Comparison of ENCODE assay signal across 15 cellular contexts in the genomic region with DNA sequence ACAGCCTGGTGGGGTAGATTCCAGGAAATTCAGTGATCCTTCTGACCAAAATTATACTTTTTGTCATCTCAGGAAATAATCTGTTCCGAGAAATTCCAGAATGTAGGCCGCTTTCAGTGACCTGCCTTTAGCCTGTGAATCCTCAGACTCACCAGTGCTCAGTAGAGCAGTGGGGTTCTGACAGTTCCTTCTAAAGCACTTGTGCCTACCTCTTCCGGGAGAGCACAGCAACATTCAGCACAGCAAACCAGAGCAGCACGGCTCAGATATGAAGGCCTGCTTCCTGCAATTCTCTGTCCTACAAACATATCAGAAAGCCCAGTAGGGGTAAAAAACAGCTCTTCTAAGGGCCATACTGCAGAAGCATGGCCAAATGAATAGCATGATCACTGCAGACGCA. TPM values are rescaled to one million over a fixed set of nuclear protein-coding genes. Genes with fewer than 3 reads are reported as not detected.
DNase-seq lines count a peak whose midpoint lies in the region; ATAC-seq and TF ChIP-seq lines count a peak whose summit lies in the region.
"Had no signal": no experiment of that assay in that cellular context is flagged by ENCODE, and none has a peak within 500 bp of the region (broad histone marks: within the 10 kb centered on the region; RNA-seq: fewer than 3 reads in every experiment).

No MANE protein-coding gene starts in this region.

- ATAC-seq in activated CD8-positive, alpha-beta memory T cell treated with anti-CD3 and anti-CD28 coated beads, Interleukin-2, amount 10 ng/mL, durations not matched to agents 7 days and 5 days = peak; percentile 36
- no peak for ATAC-seq in GM18505 (IDR thresholded peaks at IDR 0.05; ENCODE audit: unreplicated experiment)

- H3K9ac ChIP-seq in fibroblast of lung (ENCODE audit: insufficient read depth, low read length) = no peak overlapping the region
- H3K9ac ChIP-seq: BLaER1 had no signal

- H3K36me3 Mint-ChIP-seq in activated CD8-positive, alpha-beta memory T cell treated with anti-CD3 and anti-CD28 coated beads, Interleukin-2, amount 10 ng/mL, durations not matched to agents 7 days and 5 days = peaks cover 4% of the 10 kb centered on the region

- peaks cover 3% of the 10 kb centered on the region for H3K79me2 ChIP-seq in fibroblast of lung (ENCODE audit: control insufficient read depth, insufficient read depth, low read length)

- peaks cover 12% of the 10 kb centered on the region for H3K4me1 ChIP-seq in fibroblast of lung (ENCODE audit: control insufficient read depth, extremely low read depth, insufficient read depth, low read length)

- H3K27me3 ChIP-seq in fibroblast of lung (ENCODE audit: control insufficient read depth, insufficient read depth, low read length) (no peaks in the 10 kb centered on the region), dorsolateral prefrontal cortex (no peaks in the 10 kb centered on the region)
- H3K27me3 ChIP-seq: BLaER1 had no signal

- no peak for DNase-seq in activated CD8-positive, alpha-beta memory T cell treated with anti-CD3 and anti-CD28 coated beads, Interleukin-2, amount 10 ng/mL, durations not matched to agents 7 days and 5 days
- no peak for DNase-seq in activated CD8-positive, alpha-beta memory T cell treated with anti-CD3 and anti-CD28 coated beads, Interleukin-2, amount 50 U/mL, for 4 hours
- DNase-seq in CMK (ENCODE audit: low read depth) = peak; percentile 33
- peak; percentile 17 for DNase-seq in UCSD-AML1 (lab: John Stamatoyannopoulos, UW; ENCODE audit: unreplicated experiment)
- DNase-seq in fibroblast of lung (ENCODE audit: low read depth in 2 of 2) = no peak
- DNase-seq in dorsolateral prefrontal cortex = no peak
- DNase-seq in NCI-H1048 (lab: John Stamatoyannopoulos, UW) = no peak
- DNase-seq: DMS 273 treated with DMSO at 0.1 percent for 48 hours, NCI-H1417, NCI-H1930, NCI-H69, OCI-M1, SHP77 treated with DMSO at 0.1 percent for 48 hours had no signal

- no peaks in the 10 kb centered on the region for H3K9me3 Mint-ChIP-seq in activated CD8-positive, alpha-beta memory T cell treated with anti-CD3 and anti-CD28 coated beads, Interleukin-2, amount 10 ng/mL, durations not matched to agents 7 days and 5 days (ENCODE audit: low read depth)

- no peak overlapping the region for H3K27ac Mint-ChIP-seq in activated CD8-positive, alpha-beta memory T cell treated with anti-CD3 and anti-CD28 coated beads, Interleukin-2, amount 10 ng/mL, durations not matched to agents 7 days and 5 days

- TF ChIP-seq CTCF in fibroblast of lung (conservative IDR thresholded peaks at IDR 0.05 in 1 of 2, IDR thresholded peaks at IDR 0.05 in 1 of 2; ENCODE audit: low read depth in 1 of 2, low read length in 2 of 2) (no peak), dorsolateral prefrontal cortex (IDR thresholded peaks at IDR 0.05 in 54 of 56, conservative IDR thresholded peaks at IDR 0.05 in 2 of 56; ENCODE audit: low read depth in 1 of 56, partially characterized antibody in 56 of 56) (no peak)

- H3K4me2 ChIP-seq in fibroblast of lung (ENCODE audit: extremely low read depth, insufficient read depth, low read length) = peak overlapping the region; percentile 15
- H3K4me2 ChIP-seq: BLaER1 had no signal

- H3K4me1 Mint-ChIP-seq in activated CD8-positive, alpha-beta memory T cell treated with anti-CD3 and anti-CD28 coated beads, Interleukin-2, amount 10 ng/mL, durations not matched to agents 7 days and 5 days = peaks cover 5% of the 10 kb centered on the region

- intact Hi-C loops in dorsolateral prefrontal cortex (cut with DNase I) = no loop called here

- H3K4me3 ChIP-seq in fibroblast of lung (replicated peaks in 1 of 4; ENCODE audit: control extremely low read depth in 1 of 4, insufficient read depth in 1 of 4, low read depth in 3 of 4, low read length in 4 of 4) (no peak overlapping the region), dorsolateral prefrontal cortex (no peak overlapping the region)
- H3K4me3 ChIP-seq: BLaER1 had no signal

- no peak overlapping the region for H3K27ac ChIP-seq in fibroblast of lung (ENCODE audit: insufficient read depth, low read length)
- H3K27ac ChIP-seq in dorsolateral prefrontal cortex = no peak overlapping the region
- H3K27ac ChIP-seq: BLaER1 had no signal

- peak overlapping the region; percentile 21 for H2AFZ ChIP-seq in fibroblast of lung (ENCODE audit: low read length)

- no peaks in the 10 kb centered on the region for H4K20me1 ChIP-seq in fibroblast of lung (ENCODE audit: control insufficient read depth, extremely low read depth, insufficient read depth, low read length)
- H4K20me1 ChIP-seq: BLaER1 had no signal

- TF ChIP-seq POLR2A in GM18505 (IDR thresholded peaks at IDR 0.05; ENCODE audit: borderline replicate concordance, extremely low read depth, insufficient read depth, insufficient read length) = no peak

- H3K4me3 Mint-ChIP-seq in activated CD8-positive, alpha-beta memory T cell treated with anti-CD3 and anti-CD28 coated beads, Interleukin-2, amount 10 ng/mL, durations not matched to agents 7 days and 5 days = no peak overlapping the region

- CTCF ChIA-PET in activated CD8-positive, alpha-beta memory T cell treated with anti-CD3 and anti-CD28 coated beads, Interleukin-2, amount 10 ng/mL, durations not matched to agents 7 days and 5 days (lab: Charles Lee) = no interaction called here

- H3K9me3 ChIP-seq in fibroblast of lung (ENCODE audit: control insufficient read depth, insufficient read depth, low read depth, low read length) = no peaks in the 10 kb centered on the region
- H3K9me3 ChIP-seq: BLaER1 had no signal

- no peaks in the 10 kb centered on the region for H3K36me3 ChIP-seq in fibroblast of lung (ENCODE audit: control insufficient read depth, insufficient read depth, low read length)
- H3K36me3 ChIP-seq: BLaER1 had no signal

- no peaks in the 10 kb centered on the region for H3K27me3 Mint-ChIP-seq in activated CD8-positive, alpha-beta memory T cell treated with anti-CD3 and anti-CD28 coated beads, Interleukin-2, amount 10 ng/mL, durations not matched to agents 7 days and 5 days

RNA-seq across cellular contexts. Expression of a gene that starts 15.0 kb away (rescaled TPM):
- total RNA-seq in activated CD8-positive, alpha-beta memory T cell treated with anti-CD3 and anti-CD28 coated beads, Interleukin-2, amount 10 ng/mL, durations not matched to agents 7 days and 5 days = 10 to 100 TPM; 18.4 to 18.8 TPM
- total RNA-seq in fibroblast of lung (7.4 and 8.9 TPM in 2 replicates), dorsolateral prefrontal cortex (10 to 100 TPM in 29 of 120 experiments, 1 to 10 TPM in 91; 2.8 to 23.5 (median 7.3) TPM)
- polyA plus RNA-seq in fibroblast of lung = 9.0 and 9.2 TPM in 2 replicates
- polyA plus RNA-seq in fibroblast of lung (2012) = 4.8 and 6.5 TPM in 2 replicates
- 9.6 and 19.2 TPM in 2 replicates for polyA minus RNA-seq in fibroblast of lung (ENCODE audit: low replicate concordance)

Comparison
In these comparisons a context has a peak if more than half of its experiments do, and no peak if none do; other contexts are left out.
1. DNase-seq: peak in CMK (single experiment) and UCSD-AML1 (single experiment); none in activated CD8-positive, alpha-beta memory T cell treated with anti-CD3 and anti-CD28 coated beads, Interleukin-2, amount 10 ng/mL, durations not matched to agents 7 days and 5 days (single experiment), activated CD8-positive, alpha-beta memory T cell treated with anti-CD3 and anti-CD28 coated beads, Interleukin-2, amount 50 U/mL, for 4 hours (single experiment), fibroblast of lung (0 of 2), dorsolateral prefrontal cortex (0 of 10) and NCI-H1048 (single experiment).